22 cellular contexts compared by ENCODE assay signal in the genomic region with DNA sequence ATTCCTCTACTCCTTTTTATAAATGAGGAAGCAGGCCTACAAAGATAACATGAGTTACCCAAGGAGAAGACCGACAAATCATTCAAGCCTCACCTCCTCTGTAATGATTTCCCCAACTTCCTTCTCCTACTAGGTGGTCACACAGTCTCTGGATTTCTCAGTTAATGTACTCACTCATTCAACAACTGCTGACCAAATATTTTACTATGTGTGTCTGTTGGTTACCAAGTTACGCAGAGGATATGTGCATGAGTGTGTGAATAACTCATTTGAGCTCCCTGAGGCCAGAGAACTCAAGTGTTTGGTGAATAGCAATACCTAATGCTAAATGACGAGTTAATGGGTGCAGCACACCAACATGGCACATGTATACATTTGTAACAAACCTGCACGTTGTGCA. TPM values are rescaled to one million over a fixed set of nuclear protein-coding genes. Genes with fewer than 3 reads are reported as not detected.
DNase-seq lines count a peak whose midpoint lies in the region; ATAC-seq and TF ChIP-seq lines count a peak whose summit lies in the region.
"Had no signal": no experiment of that assay in that cellular context is flagged by ENCODE, and none has a peak within 500 bp of the region (broad histone marks: within the 10 kb centered on the region; RNA-seq: fewer than 3 reads in every experiment).

No MANE protein-coding gene starts in this region.

- CTCF ChIA-PET in Calu3 (lab: Charles Lee), result no interaction called here

- no TSS peak for BruUV-seq in Calu3 (replicated peaks; lab: Mats Ljungman, UMichigan)

- no peaks in the 10 kb centered on the region for H3K9me3 ChIP-seq in heart right ventricle
- H3K9me3 ChIP-seq: ovary, right lobe of liver, vagina had no signal

- peaks cover 6% of the 10 kb centered on the region for H3K36me3 Mint-ChIP-seq in Calu3 (ENCODE audit: insufficient read depth, unreplicated experiment)

- peaks cover 47% of the 10 kb centered on the region for H3K4me1 Mint-ChIP-seq in Calu3 (ENCODE audit: low read depth, unreplicated experiment)

- H3K4me1 ChIP-seq in heart right ventricle, result peaks cover 0 to 11% (median 0%) of the 10 kb centered on the region in 9 donors
- H3K4me1 ChIP-seq: right lobe of liver had no signal

- peak overlapping the region; percentile 61 for H3K27ac Mint-ChIP-seq in Calu3 (ENCODE audit: unreplicated experiment)
- H3K27ac Mint-ChIP-seq: activated CD8-positive, alpha-beta memory T cell treated with anti-CD3 and anti-CD28 coated beads, Interleukin-2, amount 10 ng/mL, durations not matched to agents 7 days and 5 days; activated T-helper 2 cell treated with anti-CD3 and anti-CD28 coated beads, Interferon-gamma antibody, Interleukin-2, Interleukin-4, amounts not matched to agents 10 μg/mL and 5 μg/mL and 100 μg/mL, durations not matched to agents 14 hours and 24 hours and 36 hours; naive thymus-derived CD8-positive, alpha-beta T cell had no signal

- DNase-seq in NCI-H2029 (lab: John Stamatoyannopoulos, UW) (peak; percentile 26), NCI-H2029 treated with DMSO at 0.1 percent for 48 hours (lab: John Stamatoyannopoulos, UW) (no peak), Calu3 (no peak), NCI-H774 (lab: John Stamatoyannopoulos, UW) (peak; percentile 68), glomerular visceral epithelial cell (ENCODE audit: extremely low spot score) (peak; percentile 83), heart right ventricle (no peak), D341Med (ENCODE audit: low spot score) (no peak)
- DNase-seq: 8988T; activated CD8-positive, alpha-beta memory T cell treated with anti-CD3 and anti-CD28 coated beads, Interleukin-2, amount 10 ng/mL, durations not matched to agents 7 days and 5 days; erythroblast; foreskin melanocyte; kidney; naive thymus-derived CD8-positive, alpha-beta T cell; NCI-H187; NCI-H446; ovary; right lobe of liver had no signal

- no peak overlapping the region for H3K27ac ChIP-seq in heart right ventricle
- H3K27ac ChIP-seq: cardiac muscle cell, ovary, right lobe of liver, vagina had no signal

- intact Hi-C loops in Calu3 (cut with micrococcal nuclease; ENCODE audit: unreplicated experiment), result no loop called here
- intact Hi-C loops in heart right ventricle (cut with DNase I), result no loop called here

- H3K36me3 ChIP-seq in heart right ventricle, result no peaks in the 10 kb centered on the region
- H3K36me3 ChIP-seq: cardiac muscle cell, ovary, right lobe of liver, vagina had no signal

- H3K4me3 Mint-ChIP-seq in Calu3 (ENCODE audit: low read depth, unreplicated experiment), result no peak overlapping the region
- H3K4me3 Mint-ChIP-seq: activated CD8-positive, alpha-beta memory T cell treated with anti-CD3 and anti-CD28 coated beads, Interleukin-2, amount 10 ng/mL, durations not matched to agents 7 days and 5 days had no signal

- no peak overlapping the region for H3K4me3 ChIP-seq in heart right ventricle
- H3K4me3 ChIP-seq: cardiac muscle cell, K562, ovary, right lobe of liver, vagina had no signal

- no peaks in the 10 kb centered on the region for H3K9me3 Mint-ChIP-seq in Calu3 (ENCODE audit: low read depth, unreplicated experiment)
- H3K9me3 Mint-ChIP-seq: naive thymus-derived CD8-positive, alpha-beta T cell had no signal

- TF ChIP-seq CTCF in Calu3 (IDR thresholded peaks at IDR 0.05; ENCODE audit: unreplicated experiment), result no peak
- TF ChIP-seq CTCF in heart right ventricle (IDR thresholded peaks at IDR 0.05), result no peak

- no peak for ATAC-seq in GM21717 (IDR thresholded peaks at IDR 0.05; ENCODE audit: unreplicated experiment)
- no peak for ATAC-seq in heart right ventricle
- ATAC-seq: activated CD8-positive, alpha-beta memory T cell treated with anti-CD3 and anti-CD28 coated beads, Interleukin-2, amount 10 ng/mL, durations not matched to agents 7 days and 5 days; K562; naive thymus-derived CD8-positive, alpha-beta T cell; right lobe of liver had no signal

- no peaks in the 10 kb centered on the region for H3K27me3 Mint-ChIP-seq in Calu3 (ENCODE audit: unreplicated experiment)
- H3K27me3 Mint-ChIP-seq: activated CD8-positive, alpha-beta memory T cell treated with anti-CD3 and anti-CD28 coated beads, Interleukin-2, amount 10 ng/mL, durations not matched to agents 7 days and 5 days; naive thymus-derived CD8-positive, alpha-beta T cell had no signal

- H3K27me3 ChIP-seq in heart right ventricle, result peaks cover 0 to 11% (median 0%) of the 10 kb centered on the region in 7 donors
- H3K27me3 ChIP-seq: cardiac muscle cell, ovary, right lobe of liver, vagina had no signal

- WGBS in heart right ventricle, 2 donors, result 94% methylated on average over 4 of the region's 4 CpGs

RNA-seq across cellular contexts. Expression of gene CASK, which starts 10.4 kb away (rescaled TPM):
- total RNA-seq in Calu3 (2022) (138 and 157 TPM in 2 replicates), heart right ventricle (10 to 100 TPM in 9 of 10 donors, 1 to 10 TPM in 1; 7.5 to 20.7 (median 13.5) TPM)
- polyA plus RNA-seq in heart right ventricle, result 1 to 10 TPM; 2.2 to 3.9 TPM

Comparison
In these comparisons a context has a peak if more than half of its experiments do, and no peak if none do; other contexts are left out.
1. DNase-seq: peak in NCI-H2029 (single experiment), NCI-H774 (single experiment) and glomerular visceral epithelial cell (single experiment); none in NCI-H2029 treated with DMSO at 0.1 percent for 48 hours (single experiment), Calu3 (single experiment), heart right ventricle (0 of 2) and D341Med (single experiment).